ENCODE assay signal across 8 cellular contexts in the genomic region with DNA sequence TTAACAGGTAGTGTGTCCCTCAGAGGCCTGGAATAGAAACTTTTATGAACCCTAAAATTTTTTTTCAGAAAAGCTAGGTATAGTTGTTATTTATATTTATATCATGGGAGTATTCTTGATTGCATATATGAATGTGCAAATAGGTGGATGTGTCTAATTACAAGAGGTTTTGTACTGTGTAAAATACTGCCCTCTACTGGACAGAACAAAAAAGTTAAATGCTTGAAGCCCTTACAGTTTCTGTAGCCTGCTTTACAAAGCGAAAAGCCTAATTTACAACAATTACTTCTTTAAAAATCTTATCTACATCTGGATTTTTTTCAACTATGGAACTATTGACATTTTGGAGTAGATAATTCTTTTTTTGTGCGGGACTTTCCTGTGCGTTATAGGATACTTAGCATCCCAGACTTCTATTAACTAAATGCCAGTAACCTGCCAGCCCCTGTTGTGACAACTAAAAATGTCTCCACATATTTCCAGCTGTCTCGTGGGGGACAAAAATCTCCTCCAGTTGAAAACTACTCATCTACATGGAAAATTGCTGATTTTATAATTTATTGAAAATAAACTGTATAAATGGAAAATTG. TPM values are rescaled to one million over a fixed set of nuclear protein-coding genes. Genes with fewer than 3 reads are reported as not detected.
A peak's percentile ranks its signal among the peaks of the same experiment; 100 is the strongest.
DNase-seq lines count a peak whose midpoint lies in the region; ATAC-seq, FAIRE-seq and TF ChIP-seq lines count a peak whose summit lies in the region.

No MANE protein-coding gene starts in this region.

- H3K9me3 Mint-ChIP-seq in activated naive CD4-positive, alpha-beta T cell treated with anti-CD3 and anti-CD28 coated beads, Interleukin-2, amount 10 ng/mL, durations not matched to agents 7 days and 5 days, result no peaks in the 10 kb centered on the region

- 19 to 25% methylated on average over 4 of the region's 4 CpGs for WGBS in pancreas, 2 donors

- no peak overlapping the region for H3K4me3 ChIP-seq in fibroblast of pulmonary artery (replicated peaks; ENCODE audit: low read depth, low read length)
- no peak overlapping the region for H3K4me3 ChIP-seq in pancreas

- H3K27ac Mint-ChIP-seq in activated naive CD4-positive, alpha-beta T cell treated with anti-CD3 and anti-CD28 coated beads, Interleukin-2, amount 10 ng/mL, durations not matched to agents 7 days and 5 days, result no peak overlapping the region

- intact Hi-C loops in pancreas (cut with DNase I), result loop anchor here in 1 of 3 donors (10.0 kb wide), 1 partner anchor 506 kb away; no protein-coding TSS in a partner anchor

- no peaks in the 10 kb centered on the region for H3K27me3 ChIP-seq in pancreas

- H3K9me3 ChIP-seq in pancreas, result no peaks in the 10 kb centered on the region

- CTCF ChIA-PET in activated naive CD4-positive, alpha-beta T cell treated with anti-CD3 and anti-CD28 coated beads, Interleukin-2, amount 10 ng/mL, durations not matched to agents 7 days and 5 days (lab: Charles Lee), result interaction anchor here (0.5 to 17.1 kb wide), 6 partner anchors 11 to 509 kb away, joined by 3 to 486 read pairs (median 4); no protein-coding TSS in a partner anchor

- H3K4me1 ChIP-seq in pancreas, result peaks cover 0 to 5% (median 0%) of the 10 kb centered on the region in 3 donors

- H3K27ac ChIP-seq in pancreas, result no peak overlapping the region

- TF ChIP-seq CTCF in fibroblast of pulmonary artery (IDR thresholded peaks at IDR 0.05; ENCODE audit: low read length, missing control alignments) (peak; percentile 64), pancreas (IDR thresholded peaks at IDR 0.05) (peak; percentile 25 to 69 (median 51))

- peak; percentile 90 for FAIRE-seq in pancreas (lab: Jason Lieb, UNC)

- peaks cover 10% of the 10 kb centered on the region for H3K4me1 Mint-ChIP-seq in activated naive CD4-positive, alpha-beta T cell treated with anti-CD3 and anti-CD28 coated beads, Interleukin-2, amount 10 ng/mL, durations not matched to agents 7 days and 5 days

- no peaks in the 10 kb centered on the region for H3K27me3 Mint-ChIP-seq in activated naive CD4-positive, alpha-beta T cell treated with anti-CD3 and anti-CD28 coated beads, Interleukin-2, amount 10 ng/mL, durations not matched to agents 7 days and 5 days

- no peaks in the 10 kb centered on the region for H3K36me3 Mint-ChIP-seq in activated naive CD4-positive, alpha-beta T cell treated with anti-CD3 and anti-CD28 coated beads, Interleukin-2, amount 10 ng/mL, durations not matched to agents 7 days and 5 days

- DNase-seq in DMS114 treated with DMSO at 0.1 percent for 48 hours (lab: John Stamatoyannopoulos, UW; ENCODE audit: unreplicated experiment), result peak; percentile 35
- peak; percentile 32 for DNase-seq in MV-4-11 (lab: John Stamatoyannopoulos, UW)
- peak; percentile 2 to 48 for DNase-seq in SW 1271 (lab: John Stamatoyannopoulos, UW)
- peak; percentile 76 for DNase-seq in fibroblast of pulmonary artery (ENCODE audit: low read depth)
- DNase-seq in pancreas, result no peak
- no peak for DNase-seq in activated naive CD4-positive, alpha-beta T cell treated with anti-CD3 and anti-CD28 coated beads, Interleukin-2, amount 10 ng/mL, durations not matched to agents 7 days and 5 days
- no peak for DNase-seq in HK-2 (ENCODE audit: unreplicated experiment)

- no peak overlapping the region for H3K4me3 Mint-ChIP-seq in activated naive CD4-positive, alpha-beta T cell treated with anti-CD3 and anti-CD28 coated beads, Interleukin-2, amount 10 ng/mL, durations not matched to agents 7 days and 5 days

- peak; percentile 65 for ATAC-seq in GM21515 (IDR thresholded peaks at IDR 0.05; ENCODE audit: unreplicated experiment)
- ATAC-seq in pancreas, result peak in 3 of 4 donors; percentile 70 to 78 (median 71)

- H3K36me3 ChIP-seq in pancreas, result no peaks in the 10 kb centered on the region

RNA-seq across cellular contexts. Expression of a gene that starts 35.1 kb away (rescaled TPM):
- total RNA-seq in pancreas, result 1 to 10 TPM in 2 of 6 donors, under 1 TPM in 4; 0.64 to 2.3 (median 0.75) TPM
- polyA plus RNA-seq in pancreas, result 1 to 10 TPM in 1 of 2 donors, under 1 TPM in 1; 0.27 to 3.1 TPM

Comparison
In these comparisons a context has a peak if more than half of its experiments do, and no peak if none do; other contexts are left out.
1. DNase-seq: peak in DMS114 treated with DMSO at 0.1 percent for 48 hours (single experiment), MV-4-11 (single experiment), SW 1271 (2 of 2) and fibroblast of pulmonary artery (single experiment); none in pancreas (0 of 6), activated naive CD4-positive, alpha-beta T cell treated with anti-CD3 and anti-CD28 coated beads, Interleukin-2, amount 10 ng/mL, durations not matched to agents 7 days and 5 days (single experiment) and HK-2 (single experiment).